19 cellular contexts compared by ENCODE assay signal in genomic region chr2:134454931-134455330, GRCh38.
"Had no signal": no experiment of that assay in that cellular context is flagged by ENCODE, and none has a peak within 500 bp of the region (broad histone marks: within the 10 kb centered on the region; RNA-seq: fewer than 3 reads in every experiment).

No MANE protein-coding gene starts in this region.

- H3K4me3 ChIP-seq: heart right ventricle, lower lobe of right lung, pancreas, psoas muscle, skin epidermis had no signal

- DNase-seq: activated naive CD4-positive, alpha-beta T cell treated with anti-CD3 and anti-CD28 coated beads for 36 hours; activated T-cell treated with anti-CD3 and anti-CD28 coated beads, Interleukin-2, amount 50 U/mL, for 24 hours; amygdala; cortex of kidney; heart right ventricle; lower lobe of right lung; naive thymus-derived CD4-positive, alpha-beta T cell; psoas muscle; right cardiac atrium; stimulated activated CD4-positive, alpha-beta T cell treated with anti-CD3 and anti-CD28 coated beads, Interleukin-2, amount 100 ng/mL, for 24 hours; stimulated activated naive CD8-positive, alpha-beta T cell treated with anti-CD3 and anti-CD28 coated beads, Interleukin-15, amount 100 ng/mL, for 72 hours; T-helper 9 cell; trophoblast cell had no signal

- H3K27me3 ChIP-seq: heart right ventricle, neutrophil, pancreas had no signal

- H3K36me3 Mint-ChIP-seq: WTC11 had no signal

- H3K4me3 Mint-ChIP-seq: activated naive CD4-positive, alpha-beta T cell treated with anti-CD3 and anti-CD28 coated beads for 36 hours; activated T-cell treated with anti-CD3 and anti-CD28 coated beads, Interleukin-2, amount 50 U/mL, for 24 hours; naive thymus-derived CD4-positive, alpha-beta T cell; stimulated activated effector memory CD8-positive, alpha-beta T cell treated with anti-CD3 and anti-CD28 coated beads, Interleukin-12 subunit alpha, Interleukin-12 subunit beta, amount 100 ng/mL, for 72 hours; stimulated activated naive CD8-positive, alpha-beta T cell treated with anti-CD3 and anti-CD28 coated beads, Interleukin-15, amount 100 ng/mL, for 72 hours; WTC11 had no signal

- H3K9me3 ChIP-seq: heart right ventricle, lower lobe of right lung, neutrophil, pancreas, psoas muscle had no signal

- H3K36me3 ChIP-seq: pancreas had no signal

- H3K27me3 Mint-ChIP-seq: activated T-cell treated with anti-CD3 and anti-CD28 coated beads, Interleukin-2, amount 50 U/mL, for 24 hours; naive thymus-derived CD4-positive, alpha-beta T cell; stimulated activated naive CD8-positive, alpha-beta T cell treated with anti-CD3 and anti-CD28 coated beads, Interleukin-15, amount 100 ng/mL, for 72 hours had no signal

- H3K27ac Mint-ChIP-seq: activated naive CD4-positive, alpha-beta T cell treated with anti-CD3 and anti-CD28 coated beads for 36 hours; activated T-cell treated with anti-CD3 and anti-CD28 coated beads, Interleukin-2, amount 50 U/mL, for 24 hours; stimulated activated effector memory CD8-positive, alpha-beta T cell treated with anti-CD3 and anti-CD28 coated beads, Interleukin-12 subunit alpha, Interleukin-12 subunit beta, amount 100 ng/mL, for 72 hours; stimulated activated naive CD8-positive, alpha-beta T cell treated with anti-CD3 and anti-CD28 coated beads, Interleukin-15, amount 100 ng/mL, for 72 hours; WTC11 had no signal

- ATAC-seq: left lobe of liver; lower lobe of right lung; naive thymus-derived CD4-positive, alpha-beta T cell; psoas muscle; stimulated activated effector memory CD8-positive, alpha-beta T cell treated with anti-CD3 and anti-CD28 coated beads, Interleukin-12 subunit alpha, Interleukin-12 subunit beta, amount 100 ng/mL, for 72 hours; stimulated activated naive CD8-positive, alpha-beta T cell treated with anti-CD3 and anti-CD28 coated beads, Interleukin-15, amount 100 ng/mL, for 72 hours; WTC11 had no signal

- H3K4me1 ChIP-seq: psoas muscle had no signal

- H3K27ac ChIP-seq: heart right ventricle, lower lobe of right lung, neutrophil, pancreas, psoas muscle, skin epidermis had no signal

- H3K9me3 Mint-ChIP-seq: activated naive CD4-positive, alpha-beta T cell treated with anti-CD3 and anti-CD28 coated beads for 36 hours; activated T-cell treated with anti-CD3 and anti-CD28 coated beads, Interleukin-2, amount 50 U/mL, for 24 hours; naive thymus-derived CD4-positive, alpha-beta T cell; stimulated activated effector memory CD8-positive, alpha-beta T cell treated with anti-CD3 and anti-CD28 coated beads, Interleukin-12 subunit alpha, Interleukin-12 subunit beta, amount 100 ng/mL, for 72 hours; stimulated activated naive CD8-positive, alpha-beta T cell treated with anti-CD3 and anti-CD28 coated beads, Interleukin-15, amount 100 ng/mL, for 72 hours; WTC11 had no signal
